In genomic region chr15:90756916-90757315, GRCh38 we compare ENCODE assay signal across 1 cellular context.
TF ChIP-seq lines count a peak whose summit lies in the region.

No MANE protein-coding gene starts in this region.

TF ChIP-seq in endothelial cell of umbilical vein, 7 proteins besides CTCF, POLR2A, EP300 and RAD21:
- TF ChIP-seq MAX (IDR thresholded peaks at IDR 0.05; ENCODE audit: insufficient read depth, insufficient read length) (no peak), JUN (IDR thresholded peaks at IDR 0.05; ENCODE audit: borderline replicate concordance, insufficient read depth, insufficient read length, low read depth) (no peak), POLR2AphosphoS5 (IDR thresholded peaks at IDR 0.05; ENCODE audit: insufficient read depth, low read depth, low read length) (no peak), EZH2 (IDR thresholded peaks at IDR 0.05; ENCODE audit: borderline replicate concordance, low read depth, low read length, severe bottlenecking) (no peak), MYC (IDR thresholded peaks at IDR 0.05; ENCODE audit: low read depth, low read length) (no peak), GATA2 (IDR thresholded peaks at IDR 0.05; ENCODE audit: insufficient read depth, insufficient read length, low read depth, low read length) (no peak), FOS (IDR thresholded peaks at IDR 0.05; ENCODE audit: borderline replicate concordance, insufficient read depth, low read length) (no peak)
